In genomic region chr2:236706803-236707202, GRCh38 we compare ENCODE assay signal across 25 cellular contexts.
DNase-seq lines count a peak whose midpoint lies in the region; ATAC-seq, FAIRE-seq and TF ChIP-seq lines count a peak whose summit lies in the region.
"Had no signal": no experiment of that assay in that cellular context is flagged by ENCODE, and none has a peak within 500 bp of the region (broad histone marks: within the 10 kb centered on the region; RNA-seq: fewer than 3 reads in every experiment).

No MANE protein-coding gene starts in this region.

- H3K56ac ChIP-seq in IMR-90 (ENCODE audit: extremely low read depth, insufficient read depth, low read length) (no peak overlapping the region), H1 (replicated peaks; ENCODE audit: insufficient read length, low read depth, low read length) (no peak overlapping the region)

- no peak for TF ChIP-seq EP300 in H1 (IDR thresholded peaks at IDR 0.05; ENCODE audit: borderline replicate concordance in 1 of 2, low read depth in 2 of 2, low read length in 2 of 2)

- in situ Hi-C loops in IMR-90 (cut with MboI; ENCODE audit: low sequenced_read_pairs), result no loop called here

- H3K14ac ChIP-seq in IMR-90 (replicated peaks; ENCODE audit: low read depth, low read length), result no peak overlapping the region
- no peak overlapping the region for H3K14ac ChIP-seq in H1 (ENCODE audit: insufficient read length)
- no peak overlapping the region for H3K14ac ChIP-seq in trophoblast cell (ENCODE audit: low read length)

- ATAC-seq in IMR-90 (ENCODE audit: low read depth) (no peak), T-cell (replicated peaks in 1 of 4) (no peak)
- no peak for ATAC-seq in naive thymus-derived CD8-positive, alpha-beta T cell
- ATAC-seq: GM23338, HCT116 had no signal

- intact Hi-C loops in IMR-90 (cut with micrococcal nuclease), result no loop called here
- intact Hi-C loops in colonic mucosa (cut with DNase I), result no loop called here

- H4K8ac ChIP-seq in IMR-90 (ENCODE audit: low read depth in 2 of 2, low read length in 2 of 2) (no peak overlapping the region), H1 (ENCODE audit: extremely low read depth, insufficient read depth, low read length) (no peak overlapping the region), trophoblast cell (ENCODE audit: low read depth, low read length) (no peak overlapping the region)

- H3K36me3 ChIP-seq in HEK293 (ENCODE audit: control insufficient read depth in 2 of 2, insufficient read depth in 1 of 2, low read length in 2 of 2) (no peaks in the 10 kb centered on the region), IMR-90 (ENCODE audit: control insufficient read depth, insufficient read depth, low read length) (no peaks in the 10 kb centered on the region), H1 (ENCODE audit: control insufficient read depth in 2 of 4, insufficient read depth in 4 of 4, low read length in 3 of 4) (no peaks in the 10 kb centered on the region; a peak in 1 of 8 replicates), trophoblast cell (ENCODE audit: control insufficient read depth in 1 of 2, insufficient read depth in 2 of 2, low read length in 2 of 2) (no peaks in the 10 kb centered on the region), colonic mucosa (no peaks in the 10 kb centered on the region)
- H3K36me3 ChIP-seq: BE2C had no signal

- H3K4me1 ChIP-seq in HEK293 (ENCODE audit: control insufficient read depth, insufficient read depth, low read length) (no peaks in the 10 kb centered on the region), IMR-90 (ENCODE audit: control insufficient read depth, insufficient read depth, low read length) (no peaks in the 10 kb centered on the region), H1 (replicated peaks in 1 of 4; ENCODE audit: control insufficient read depth in 3 of 4, insufficient read depth in 4 of 4, low read length in 3 of 4) (no peaks in the 10 kb centered on the region; a peak in 1 of 7 replicates), trophoblast cell (ENCODE audit: control insufficient read depth in 1 of 2, insufficient read depth in 2 of 2, low read length in 2 of 2) (peaks cover 0 to 6% of the 10 kb centered on the region in 2 experiments), colonic mucosa (no peaks in the 10 kb centered on the region)
- H3K4me1 ChIP-seq: BE2C had no signal

- no peak for TF ChIP-seq RAD21 in IMR-90 (IDR thresholded peaks at IDR 0.05; ENCODE audit: low read length)
- TF ChIP-seq RAD21 in H1 (IDR thresholded peaks at IDR 0.05 in 1 of 2, conservative IDR thresholded peaks at IDR 0.05 in 1 of 2; ENCODE audit: low read depth in 2 of 2, low read length in 2 of 2), result no peak

- H3K4me3 Mint-ChIP-seq in naive thymus-derived CD8-positive, alpha-beta T cell, result no peak overlapping the region
- no peak overlapping the region for H3K4me3 Mint-ChIP-seq in T-cell
- H3K4me3 Mint-ChIP-seq: CD8-positive, alpha-beta memory T cell; GM23338; IgD-negative memory B cell had no signal

- no TSS peak for BruUV-seq in IMR-90 (replicated peaks; lab: Mats Ljungman, UMichigan)

- TF ChIP-seq POLR2A in IMR-90 (IDR thresholded peaks at IDR 0.05; ENCODE audit: low read depth, low read length), result no peak
- no peak for TF ChIP-seq POLR2A in H1 (IDR thresholded peaks at IDR 0.05; ENCODE audit: control extremely low read depth in 1 of 2, low read depth in 2 of 2, low read length in 2 of 2)

- peak overlapping the region; percentile 11 for H2AFZ ChIP-seq in IMR-90 (replicated peaks; ENCODE audit: low read length, poor library complexity)
- H2AFZ ChIP-seq in H1 (ENCODE audit: low read length), result no peak overlapping the region
- no peak overlapping the region for H2AFZ ChIP-seq in trophoblast cell (ENCODE audit: insufficient read depth, low read length, poor library complexity)
- H2AFZ ChIP-seq: GM23338 had no signal

- H4K5ac ChIP-seq in IMR-90 (ENCODE audit: low read depth, low read length) (no peak overlapping the region), H1 (ENCODE audit: insufficient read length, low read depth, low read length) (no peak overlapping the region)

- no peak overlapping the region for H3K23ac ChIP-seq in IMR-90 (ENCODE audit: low read depth, low read length)
- no peak overlapping the region for H3K23ac ChIP-seq in H1 (ENCODE audit: insufficient read length)
- peak overlapping the region; percentile 100 for H3K23ac ChIP-seq in trophoblast cell (ENCODE audit: low read length)

- no peak overlapping the region for H3K18ac ChIP-seq in IMR-90 (ENCODE audit: low read depth, low read length)
- H3K18ac ChIP-seq in H1 (ENCODE audit: extremely low read depth, low read length), result no peak overlapping the region; the same call in 1 of the 2 replicates
- H3K18ac ChIP-seq in trophoblast cell (ENCODE audit: low read length), result no peak overlapping the region

- POLR2A ChIA-PET in HEK293 (lab: Yijun Ruan, JAX), result no interaction called here
- POLR2A ChIA-PET in IMR-90 (lab: Charles Lee; ENCODE audit: unreplicated experiment), result no interaction called here
- POLR2A ChIA-PET in H1 (lab: Charles Lee; ENCODE audit: partially characterized antibody), result no interaction called here
- POLR2A ChIA-PET in naive thymus-derived CD8-positive, alpha-beta T cell (lab: Charles Lee), result no interaction called here
- POLR2A ChIA-PET in T-cell (lab: Charles Lee), result no interaction called here

- H3K4ac ChIP-seq in IMR-90 (ENCODE audit: low read depth, low read length), result no peak overlapping the region
- peak overlapping the region; percentile 48 for H3K4ac ChIP-seq in H1 (replicated peaks; ENCODE audit: insufficient read length, low read depth, low read length)
- H3K4ac ChIP-seq in trophoblast cell (ENCODE audit: low read depth, low read length), result no peak overlapping the region

- dilution Hi-C loops in IMR-90 (cut with HindIII; ENCODE audit: low sequenced_read_pairs, unreplicated experiment), result no loop called here

- H2AK5ac ChIP-seq in IMR-90 (ENCODE audit: low read depth, low read length) (no peak overlapping the region), H1 (ENCODE audit: low read depth, low read length) (peak overlapping the region; percentile 91; the same call in 1 of the 2 replicates), trophoblast cell (ENCODE audit: low read length) (no peak overlapping the region)

- H3K23me2 ChIP-seq in H1 (ENCODE audit: low read depth, low read length), result peaks cover 2% of the 10 kb centered on the region; the same call in 1 of the 2 replicates

- no peak overlapping the region for H2BK120ac ChIP-seq in IMR-90 (ENCODE audit: low read depth, low read length)
- no peak overlapping the region for H2BK120ac ChIP-seq in H1 (replicated peaks; ENCODE audit: low read depth, low read length)
- no peak overlapping the region for H2BK120ac ChIP-seq in trophoblast cell (ENCODE audit: insufficient read depth, low read length, poor library complexity)

- H2BK15ac ChIP-seq in IMR-90 (ENCODE audit: low read depth, low read length) (no peak overlapping the region), H1 (ENCODE audit: low read length) (no peak overlapping the region)

- H3K27ac ChIP-seq in HEK293 (ENCODE audit: extremely low read depth, low read depth, low read length) (no peak overlapping the region), IMR-90 (ENCODE audit: insufficient read depth, low read length) (no peak overlapping the region), H1 (ENCODE audit: low read depth, low read length) (no peak overlapping the region), trophoblast cell (ENCODE audit: low read depth, low read length) (no peak overlapping the region), colonic mucosa (no peak overlapping the region)

- CTCF ChIA-PET in HEK293 (lab: Yijun Ruan, JAX) (no interaction called here), IMR-90 (lab: Yijun Ruan, JAX) (no interaction called here), H1 (lab: Charles Lee; ENCODE audit: partially characterized antibody) (no interaction called here), T-cell (lab: Charles Lee) (no interaction called here)

- no peak overlapping the region for H4K91ac ChIP-seq in IMR-90 (ENCODE audit: insufficient read depth, low read depth, low read length)
- no peak overlapping the region for H4K91ac ChIP-seq in H1 (replicated peaks; ENCODE audit: insufficient read length, low read length)
- no peak overlapping the region for H4K91ac ChIP-seq in trophoblast cell (ENCODE audit: low read depth, low read length)

- H3K9me1 ChIP-seq in IMR-90 (ENCODE audit: insufficient read depth, low read length), result no peaks in the 10 kb centered on the region

- no peaks in the 10 kb centered on the region for H3K79me1 ChIP-seq in IMR-90 (ENCODE audit: low read depth in 1 of 2, low read length in 2 of 2)
- H3K79me1 ChIP-seq in H1 (ENCODE audit: low read depth, low read length), result no peaks in the 10 kb centered on the region
- peaks cover 21% of the 10 kb centered on the region for H3K79me1 ChIP-seq in trophoblast cell (ENCODE audit: low read length)

- H3K79me2 ChIP-seq in H1 (ENCODE audit: control insufficient read depth in 1 of 2, insufficient read depth in 2 of 2, low read length in 2 of 2) (no peaks in the 10 kb centered on the region), trophoblast cell (ENCODE audit: control insufficient read depth, insufficient read depth, low read length, poor library complexity) (peaks cover 2% of the 10 kb centered on the region)

- H4K12ac ChIP-seq in trophoblast cell (ENCODE audit: low read depth, low read length), result no peak overlapping the region

- no peak overlapping the region for H3K4me3 ChIP-seq in HEK293 (ENCODE audit: low read depth, low read length)
- H3K4me3 ChIP-seq in IMR-90 (ENCODE audit: insufficient read depth, low read depth, low read length), result no peak overlapping the region
- no peak overlapping the region for H3K4me3 ChIP-seq in H1 (ENCODE audit: extremely low read depth in 1 of 4, insufficient read depth in 2 of 4, low read depth in 3 of 4, low read length in 4 of 4)
- H3K4me3 ChIP-seq in trophoblast cell (ENCODE audit: low read depth, low read length), result peak overlapping the region; percentile 50
- H3K4me3 ChIP-seq in colonic mucosa, result no peak overlapping the region
- H3K4me3 ChIP-seq: GM23338 had no signal

- H3K9me3 ChIP-seq in HEK293 (ENCODE audit: control insufficient read depth, insufficient read depth, low read depth, low read length) (no peaks in the 10 kb centered on the region), IMR-90 (ENCODE audit: control insufficient read depth, insufficient read depth, low read length) (no peaks in the 10 kb centered on the region; the same call in 1 of the 2 replicates), H1 (ENCODE audit: insufficient read depth in 2 of 2, low read depth in 1 of 2, low read length in 1 of 2) (no peaks in the 10 kb centered on the region), trophoblast cell (ENCODE audit: insufficient read depth, low read depth, low read length) (peaks cover 3% of the 10 kb centered on the region), colonic mucosa (no peaks in the 10 kb centered on the region)
- H3K9me3 ChIP-seq: BE2C had no signal

- no peak overlapping the region for H3K9ac ChIP-seq in IMR-90 (ENCODE audit: low read depth, low read length)
- 0 out of 7 replicates have a peak overlapping the region, but pooled peaks of 1 of the 4 experiments have one; percentile 48 for H3K9ac ChIP-seq in H1 (replicated peaks in 1 of 4; ENCODE audit: extremely low read depth in 1 of 4, low read depth in 3 of 4, low read length in 3 of 4)
- H3K9ac ChIP-seq in trophoblast cell (ENCODE audit: low read length), result no peak overlapping the region
- no peak overlapping the region for H3K9ac ChIP-seq in colonic mucosa (ENCODE audit: low read depth in 2 of 2, low read length in 2 of 2)

- H3K4me1 Mint-ChIP-seq in naive thymus-derived CD8-positive, alpha-beta T cell, result peaks cover 0 to 3% (median 0%) of the 10 kb centered on the region in 4 donors
- no peaks in the 10 kb centered on the region for H3K4me1 Mint-ChIP-seq in T-cell
- H3K4me1 Mint-ChIP-seq: CD8-positive, alpha-beta memory T cell; IgD-negative memory B cell had no signal

- no peaks in the 10 kb centered on the region for H3K9me3 Mint-ChIP-seq in naive thymus-derived CD8-positive, alpha-beta T cell
- H3K9me3 Mint-ChIP-seq in T-cell, result no peaks in the 10 kb centered on the region
- H3K9me3 Mint-ChIP-seq: CD8-positive, alpha-beta memory T cell; GM23338; IgD-negative memory B cell had no signal

- no peak overlapping the region for H2AK9ac ChIP-seq in IMR-90 (replicated peaks; ENCODE audit: low read depth, low read length, poor library complexity)

- H2BK5ac ChIP-seq in IMR-90 (ENCODE audit: low read depth, low read length, poor library complexity, severe bottlenecking), result peak overlapping the region; percentile 37
- no peak overlapping the region for H2BK5ac ChIP-seq in H1 (ENCODE audit: low read depth, low read length)
- no peak overlapping the region for H2BK5ac ChIP-seq in trophoblast cell (ENCODE audit: low read depth, low read length, poor library complexity)

- H3K27me3 ChIP-seq in IMR-90 (ENCODE audit: control insufficient read depth, insufficient read depth, low read length), result peaks cover 5% of the 10 kb centered on the region; the same call in 1 of the 2 replicates
- no peaks in the 10 kb centered on the region for H3K27me3 ChIP-seq in H1 (replicated peaks in 1 of 4; ENCODE audit: control insufficient read depth in 3 of 4, extremely low read depth in 1 of 4, insufficient read depth in 3 of 4, low read length in 3 of 4)
- H3K27me3 ChIP-seq in trophoblast cell (ENCODE audit: insufficient read depth, low read length), result no peaks in the 10 kb centered on the region
- H3K27me3 ChIP-seq in colonic mucosa, result no peaks in the 10 kb centered on the region

- no peak for DNase-seq in IMR-90
- no peak for DNase-seq in H1 (ENCODE audit: low read depth in 1 of 2, low spot score in 2 of 2)
- DNase-seq in trophoblast cell, result no peak
- no peak for DNase-seq in GF-D8 (lab: John Stamatoyannopoulos, UW)
- DNase-seq in naive thymus-derived CD8-positive, alpha-beta T cell, result no peak
- DNase-seq in colonic mucosa, result no peak
- DNase-seq in T-cell, result no peak
- DNase-seq: ACHN; BE2C; CD4-positive, CD25-positive, alpha-beta regulatory T cell; CD8-positive, alpha-beta memory T cell; COR-L47; DMS 273 treated with DMSO at 0.1 percent for 48 hours; DMS53; DND-41; EL; H7; Karpas-422; KBM-7 had no signal

- H2BK20ac ChIP-seq in IMR-90 (ENCODE audit: low read depth, low read length) (no peak overlapping the region), H1 (ENCODE audit: low read length) (no peak overlapping the region)

- H3K27me3 Mint-ChIP-seq in naive thymus-derived CD8-positive, alpha-beta T cell, result no peaks in the 10 kb centered on the region
- no peaks in the 10 kb centered on the region for H3K27me3 Mint-ChIP-seq in T-cell
- H3K27me3 Mint-ChIP-seq: CD8-positive, alpha-beta memory T cell; IgD-negative memory B cell had no signal

- H3K27ac Mint-ChIP-seq in naive thymus-derived CD8-positive, alpha-beta T cell, result no peak overlapping the region
- no peak overlapping the region for H3K27ac Mint-ChIP-seq in T-cell
- H3K27ac Mint-ChIP-seq: CD4-positive, CD25-positive, alpha-beta regulatory T cell; GM23338; IgD-negative memory B cell had no signal

- no peak overlapping the region for H3K4me2 ChIP-seq in IMR-90 (ENCODE audit: low read depth, low read length)
- H3K4me2 ChIP-seq in H1 (ENCODE audit: insufficient read depth in 1 of 2, low read depth in 2 of 2, low read length in 2 of 2), result no peak overlapping the region
- no peak overlapping the region for H3K4me2 ChIP-seq in trophoblast cell (ENCODE audit: low read length)
- H3K4me2 ChIP-seq: GM23338 had no signal

- H4K20me1 ChIP-seq in IMR-90 (ENCODE audit: insufficient read depth, low read length), result no peaks in the 10 kb centered on the region
- peaks cover 0 to 2% of the 10 kb centered on the region in 2 experiments for H4K20me1 ChIP-seq in H1 (replicated peaks in 1 of 2; ENCODE audit: control insufficient read depth in 1 of 2, insufficient read depth in 2 of 2, low read length in 2 of 2)

- no peak for FAIRE-seq in H1 (lab: Jason Lieb, UNC)
- FAIRE-seq: A204.1, GM19239 had no signal

- H2BK12ac ChIP-seq in H1 (ENCODE audit: low read depth, low read length), result peak overlapping the region; percentile 35; the same call in 1 of the 2 replicates
- no peak overlapping the region for H2BK12ac ChIP-seq in trophoblast cell (ENCODE audit: low read length)

- no peaks in the 10 kb centered on the region for H3K36me3 Mint-ChIP-seq in naive thymus-derived CD8-positive, alpha-beta T cell
- H3K36me3 Mint-ChIP-seq in T-cell, result no peaks in the 10 kb centered on the region
- H3K36me3 Mint-ChIP-seq: CD4-positive, CD25-positive, alpha-beta regulatory T cell; CD8-positive, alpha-beta memory T cell; IgD-negative memory B cell had no signal

- TF ChIP-seq CTCF in HEK293 (tag by site-specific recombination; IDR thresholded peaks at IDR 0.05), result no peak; the same call in 1 of the 2 replicates
- TF ChIP-seq CTCF in IMR-90 (conservative IDR thresholded peaks at IDR 0.05; ENCODE audit: low read depth, low read length), result no peak
- TF ChIP-seq CTCF in H1 (IDR thresholded peaks at IDR 0.05; ENCODE audit: control extremely low read depth in 1 of 3, insufficient read depth in 1 of 3, low read depth in 1 of 3, low read length in 3 of 3), result no peak
- no peak for TF ChIP-seq CTCF in colonic mucosa (IDR thresholded peaks at IDR 0.05)
